In genomic region chr12:127944211-127944899, GRCh38 we compare ENCODE assay signal across 16 cellular contexts.
"Had no signal": no experiment of that assay in that cellular context is flagged by ENCODE, and none has a peak within 500 bp of the region (broad histone marks: within the 10 kb centered on the region; RNA-seq: fewer than 3 reads in every experiment).

No MANE protein-coding gene starts in this region.

- H3K27me3 ChIP-seq: brain microvascular endothelial cell, gastroesophageal sphincter, left lung, neutrophil, right atrium auricular region, thyroid gland had no signal

- H3K9me3 ChIP-seq: neutrophil, right atrium auricular region, thyroid gland had no signal

- ATAC-seq: activated T-helper 17 cell treated with anti-CD3 and anti-CD28 coated beads, Interleukin-2, amount 50 U/mL, for 72 hours; gastroesophageal sphincter; left lung; naive thymus-derived CD8-positive, alpha-beta T cell; stimulated activated naive B cell treated with anti-CD40 and anti-IgM and Interleukin-4, amounts not matched to agents 10 μg/mL and 1 μg/mL and 100 μg/mL, for 72 hours had no signal

- H3K4me1 ChIP-seq: gastroesophageal sphincter, left lung, right atrium auricular region, thyroid gland had no signal

- H3K27ac ChIP-seq: brain microvascular endothelial cell, gastroesophageal sphincter, left lung, neutrophil, right atrium auricular region, thyroid gland had no signal

- H3K4me3 ChIP-seq: gastroesophageal sphincter, left lung, right atrium auricular region, thyroid gland had no signal

- H3K36me3 ChIP-seq: brain microvascular endothelial cell, gastroesophageal sphincter, left lung, neutrophil, right atrium auricular region, thyroid gland had no signal

- DNase-seq: activated CD4-positive, alpha-beta T cell treated with anti-CD3 and anti-CD28 coated beads for 1 hour; activated CD4-positive, alpha-beta T cell treated with anti-CD3 and anti-CD28 coated beads, Interleukin-2, amount 50 U/mL, for 48 hours; activated naive CD4-positive, alpha-beta T cell treated with Interleukin-2 at 50 U/mL for 16 hours; anterior cingulate cortex; effector memory CD4-positive, alpha-beta T cell; left lung; mammary epithelial cell; naive thymus-derived CD8-positive, alpha-beta T cell; stimulated activated CD4-positive, alpha-beta T cell treated with anti-CD3 and anti-CD28 coated beads, Interleukin-2, amount 100 ng/mL, for 48 hours; stimulated activated naive B cell treated with anti-CD40 and anti-IgM and Interleukin-4, amounts not matched to agents 10 μg/mL and 1 μg/mL and 100 μg/mL, for 72 hours; thyroid gland had no signal
